1 cellular context compared by ENCODE assay signal in genomic region chr17:82022310-82022980, GRCh38.
TF ChIP-seq lines count a peak whose summit lies in the region.

Gene CENPX, minus strand, starts transcription at chr17:82022878. Its CDS starts 17 bp downstream, at chr17:82022861.

TF ChIP-seq in GM12878, 131 proteins besides CTCF, POLR2A, EP300 and RAD21 (continued from another document and continues in another):
- TF ChIP-seq ATF2 (IDR thresholded peaks at IDR 0.05; ENCODE audit: low read length) (no peak), NBN (IDR thresholded peaks at IDR 0.05) (0 out of 2 replicates have a peak, but pooled peaks have one; percentile 31), EGR1 (IDR thresholded peaks at IDR 0.05; ENCODE audit: borderline replicate concordance in 1 of 2, low read depth in 2 of 2, low read length in 2 of 2) (0 out of 3 replicates have a peak, but pooled peaks of 1 of the 2 experiments have one; percentile 14), SUPT20H (IDR thresholded peaks at IDR 0.05; ENCODE audit: borderline replicate concordance, control insufficient read depth, low read depth, low read length) (no peak), ZBTB11 (CRISPR knock-in tag; IDR thresholded peaks at IDR 0.05) (no peak), SIN3A (IDR thresholded peaks at IDR 0.05; ENCODE audit: low read depth, low read length) (peak; percentile 78), CBFB (IDR thresholded peaks at IDR 0.05; ENCODE audit: low read depth) (0 out of 2 replicates have a peak, but pooled peaks have one; percentile 16), NR2C1 (IDR thresholded peaks at IDR 0.05) (no peak), LARP7 (IDR thresholded peaks at IDR 0.05) (peak; percentile 81), NKRF (conservative IDR thresholded peaks at IDR 0.05) (peak; percentile 95), RELB (IDR thresholded peaks at IDR 0.05; ENCODE audit: low read depth) (no peak), KDM1A (IDR thresholded peaks at IDR 0.05; ENCODE audit: borderline replicate concordance) (no peak), SMAD1 (IDR thresholded peaks at IDR 0.05; ENCODE audit: low read depth, partially characterized antibody) (no peak), BACH1 (IDR thresholded peaks at IDR 0.05; ENCODE audit: borderline replicate concordance) (peak; percentile 40; the same call in 1 of the 2 replicates), CBX3 (IDR thresholded peaks at IDR 0.05; ENCODE audit: borderline replicate concordance, low read depth) (no peak), CHD4 (IDR thresholded peaks at IDR 0.05) (no peak), MAX (IDR thresholded peaks at IDR 0.05; ENCODE audit: low read depth, low read length) (peak; percentile 39; the same call in 1 of the 2 replicates), RB1 (IDR thresholded peaks at IDR 0.05; ENCODE audit: borderline replicate concordance) (no peak), KLF5 (IDR thresholded peaks at IDR 0.05; ENCODE audit: partially characterized antibody) (no peak), RCOR1 (conservative IDR thresholded peaks at IDR 0.05; ENCODE audit: low read depth, low read length) (no peak), ZNF207 (IDR thresholded peaks at IDR 0.05; ENCODE audit: borderline replicate concordance) (0 out of 2 replicates have a peak, but pooled peaks have one; percentile 41), RFX5 (IDR thresholded peaks at IDR 0.05; ENCODE audit: low read depth, low read length) (no peak), ZBTB40 (IDR thresholded peaks at IDR 0.05; ENCODE audit: borderline replicate concordance) (no peak), PBX3 (IDR thresholded peaks at IDR 0.05; ENCODE audit: insufficient replicate concordance, low read depth, low read length) (no peak), POLR2AphosphoS5 (IDR thresholded peaks at IDR 0.05; ENCODE audit: low read length) (peak; percentile 37; the same call in 1 of the 2 replicates), ZNF592 (IDR thresholded peaks at IDR 0.05) (no peak), YY1 (IDR thresholded peaks at IDR 0.05; ENCODE audit: low read depth, low read length) (peak; percentile 64), ZBED1 (IDR thresholded peaks at IDR 0.05; ENCODE audit: borderline replicate concordance) (no peak), ZNF24 (IDR thresholded peaks at IDR 0.05) (no peak), TBL1XR1 (IDR thresholded peaks at IDR 0.05; ENCODE audit: low read depth, low read length) (no peak), SMC3 (IDR thresholded peaks at IDR 0.05; ENCODE audit: borderline replicate concordance, low read length) (no peak), GATAD2B (conservative IDR thresholded peaks at IDR 0.05; ENCODE audit: low read depth) (peak; percentile 67), TAF1 (IDR thresholded peaks at IDR 0.05; ENCODE audit: borderline replicate concordance, low read depth, low read length) (peak; percentile 26; the same call in 1 of the 2 replicates), CHD2 (IDR thresholded peaks at IDR 0.05; ENCODE audit: borderline replicate concordance, low read depth, low read length) (no peak), GABPA (IDR thresholded peaks at IDR 0.05; ENCODE audit: low read depth) (no peak), RUNX3 (IDR thresholded peaks at IDR 0.05; ENCODE audit: low read length) (peak; percentile 73), SUZ12 (IDR thresholded peaks at IDR 0.05; ENCODE audit: unreplicated experiment) (no peak), IKZF1 (conservative IDR thresholded peaks at IDR 0.05) (peak; percentile 58; the same call in 1 of the 2 replicates), SREBF1 (IDR thresholded peaks at IDR 0.05; ENCODE audit: low read length) (no peak), BCL11A (IDR thresholded peaks at IDR 0.05; ENCODE audit: low read depth, low read length) (no peak), ETV6 (conservative IDR thresholded peaks at IDR 0.05 in 1 of 2, IDR thresholded peaks at IDR 0.05 in 1 of 2; ENCODE audit: borderline replicate concordance in 1 of 2, low read depth in 1 of 2) (no peak), BHLHE40 (IDR thresholded peaks at IDR 0.05; ENCODE audit: borderline replicate concordance in 1 of 2, low read depth in 2 of 2, low read length in 1 of 2) (peak; percentile 6 to 67; a peak in 2 of 4 replicates), MXI1 (IDR thresholded peaks at IDR 0.05; ENCODE audit: low read depth, low read length) (peak; percentile 39)
